24 cellular contexts compared by ENCODE assay signal in the genomic region with DNA sequence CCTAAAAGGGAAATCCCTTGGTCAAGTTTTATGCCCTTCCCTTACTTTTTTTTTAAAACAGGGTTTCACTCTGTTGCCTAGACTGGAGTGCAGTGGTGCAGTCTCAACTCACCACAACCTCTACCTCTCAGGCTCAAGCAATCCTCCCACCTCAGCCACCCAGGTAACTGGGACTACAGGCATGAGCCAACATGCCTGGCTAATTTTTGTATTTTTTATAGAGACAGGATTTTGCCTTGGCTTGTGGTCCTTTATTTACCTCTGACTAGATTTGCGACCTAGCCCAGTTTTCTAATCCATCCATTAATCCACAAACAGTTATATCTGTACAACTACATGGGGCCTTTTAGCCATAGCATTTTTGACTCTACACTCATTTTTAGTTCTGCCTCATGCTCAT. TPM values are rescaled to one million over a fixed set of nuclear protein-coding genes. Genes with fewer than 3 reads are reported as not detected.
"Had no signal": no experiment of that assay in that cellular context is flagged by ENCODE, and none has a peak within 500 bp of the region (broad histone marks: within the 10 kb centered on the region; RNA-seq: fewer than 3 reads in every experiment).

No MANE protein-coding gene starts in this region.

- DNase-seq: effector memory CD8-positive, alpha-beta T cell; erythroblast; heart left ventricle; hypothalamus; natural killer cell; posterior cingulate gyrus; right cardiac atrium; small intestine; stimulated activated CD4-positive, alpha-beta T cell treated with anti-CD3 and anti-CD28 coated beads, Interleukin-12 subunit alpha, Interleukin-12 subunit beta, amount 100 ng/mL, for 4 hours; stimulated activated CD4-positive, alpha-beta T cell treated with anti-CD3 and anti-CD28 coated beads, Interleukin-4, amount 100 ng/mL, for 1 hour; stimulated activated CD8-positive, alpha-beta memory T cell treated with anti-CD3 and anti-CD28 coated beads, Interleukin-4, amount 100 ng/mL, for 48 hours; stimulated activated naive CD8-positive, alpha-beta T cell treated with anti-CD3 and anti-CD28 coated beads, Interleukin-15, Interleukin-2, amounts not matched to agents 100 U/mL and 50 U/mL, for 24 hours; thyroid gland had no signal

- H3K4me1 Mint-ChIP-seq: natural killer cell; neural crest cell; stimulated activated effector memory CD8-positive, alpha-beta T cell treated with anti-CD3 and anti-CD28 coated beads, Interleukin-12 subunit alpha, Interleukin-12 subunit beta, amount 100 ng/mL, for 72 hours had no signal

- H3K27me3 Mint-ChIP-seq: effector memory CD8-positive, alpha-beta T cell; type B pancreatic cell had no signal

- H3K36me3 Mint-ChIP-seq: natural killer cell; stimulated activated effector memory CD8-positive, alpha-beta T cell treated with anti-CD3 and anti-CD28 coated beads, Interleukin-12 subunit alpha, Interleukin-12 subunit beta, amount 100 ng/mL, for 72 hours had no signal

- H3K36me3 ChIP-seq: heart left ventricle, thyroid gland had no signal

- FAIRE-seq: colon, frontal cortex, islet of Langerhans, small intestine, urothelium cell line had no signal

- H3K4me3 Mint-ChIP-seq: dendritic cell treated with granulocyte-macrophage colony-stimulating factor and Interleukin-4, amounts not matched to agents 40 ng/mL and 50 ng/mL, for 4 days; effector memory CD8-positive, alpha-beta T cell; natural killer cell; neural crest cell; stimulated activated effector memory CD8-positive, alpha-beta T cell treated with anti-CD3 and anti-CD28 coated beads, Interleukin-12 subunit alpha, Interleukin-12 subunit beta, amount 100 ng/mL, for 72 hours; type B pancreatic cell had no signal

- H3K27ac Mint-ChIP-seq: dendritic cell treated with granulocyte-macrophage colony-stimulating factor and Interleukin-4, amounts not matched to agents 40 ng/mL and 50 ng/mL, for 4 days; effector memory CD8-positive, alpha-beta T cell; natural killer cell; stimulated activated effector memory CD8-positive, alpha-beta T cell treated with anti-CD3 and anti-CD28 coated beads, Interleukin-12 subunit alpha, Interleukin-12 subunit beta, amount 100 ng/mL, for 72 hours; type B pancreatic cell had no signal

- H3K4me3 ChIP-seq: heart left ventricle, suprapubic skin, thyroid gland had no signal

- H3K4me1 ChIP-seq: heart left ventricle, suprapubic skin had no signal

- ATAC-seq: effector memory CD8-positive, alpha-beta T cell; heart left ventricle; left lobe of liver; natural killer cell; right cardiac atrium; stimulated activated effector memory CD8-positive, alpha-beta T cell treated with anti-CD3 and anti-CD28 coated beads, Interleukin-12 subunit alpha, Interleukin-12 subunit beta, amount 100 ng/mL, for 72 hours; stimulated activated naive CD8-positive, alpha-beta T cell treated with anti-CD3 and anti-CD28 coated beads, Interleukin-15, Interleukin-2, amounts not matched to agents 100 U/mL and 50 U/mL, for 24 hours had no signal

- H3K27ac ChIP-seq: heart left ventricle, suprapubic skin, thyroid gland had no signal

- H3K9me3 ChIP-seq: heart left ventricle, suprapubic skin, thyroid gland had no signal

- H3K27me3 ChIP-seq: suprapubic skin, thyroid gland had no signal

- H3K9me3 Mint-ChIP-seq: dendritic cell treated with granulocyte-macrophage colony-stimulating factor and Interleukin-4, amounts not matched to agents 40 ng/mL and 50 ng/mL, for 4 days; stimulated activated effector memory CD8-positive, alpha-beta T cell treated with anti-CD3 and anti-CD28 coated beads, Interleukin-12 subunit alpha, Interleukin-12 subunit beta, amount 100 ng/mL, for 72 hours; type B pancreatic cell had no signal

RNA-seq across cellular contexts. Expression of a gene that starts 23.7 kb away (rescaled TPM):
- total RNA-seq: osteocyte had no signal
